1 cellular context compared by ENCODE assay signal in genomic region chr15:64460206-64460736, GRCh38.
TF ChIP-seq lines count a peak whose summit lies in the region.

Gene ZNF609 (plus strand): TSS chr15:64460578. CDS start chr15:64499420, 38,842 bp downstream.

TF ChIP-seq in HepG2, 621 proteins besides CTCF, POLR2A, EP300 and RAD21 (continued from another document and continues in another):
- TF ChIP-seq ZNF280D (CRISPR knock-in tag; IDR thresholded peaks at IDR 0.05) (peak; percentile 55; the same call in 1 of the 2 replicates), CBX5 (CRISPR knock-in tag; IDR thresholded peaks at IDR 0.05; ENCODE audit: borderline replicate concordance) (peak; percentile 89; the same call in 1 of the 2 replicates), THAP8 (CRISPR knock-in tag; IDR thresholded peaks at IDR 0.05; ENCODE audit: borderline replicate concordance) (no peak), ZBTB38 (CRISPR knock-in tag; IDR thresholded peaks at IDR 0.05) (peak; percentile 39; the same call in 1 of the 2 replicates), CERS6 (CRISPR knock-in tag; IDR thresholded peaks at IDR 0.05) (no peak), FOXP1 (IDR thresholded peaks at IDR 0.05) (no peak), FOXP1 (CRISPR knock-in tag; IDR thresholded peaks at IDR 0.05) (no peak), GATAD1 (CRISPR knock-in tag; IDR thresholded peaks at IDR 0.05) (peak; percentile 66), ZFP62 (CRISPR knock-in tag; IDR thresholded peaks at IDR 0.05) (no peak), ZNF10 (CRISPR knock-in tag; IDR thresholded peaks at IDR 0.05; ENCODE audit: borderline replicate concordance, low read depth) (no peak), RXRA (CRISPR knock-in tag; IDR thresholded peaks at IDR 0.05) (peak; percentile 76), GMEB1 (CRISPR knock-in tag; IDR thresholded peaks at IDR 0.05; ENCODE audit: borderline replicate concordance) (no peak), ZNF354B (CRISPR knock-in tag; IDR thresholded peaks at IDR 0.05) (no peak), HNRNPK (IDR thresholded peaks at IDR 0.05; ENCODE audit: low read depth, low read length, poor library complexity, severe bottlenecking) (peak; percentile 28), HOXA7 (CRISPR knock-in tag; IDR thresholded peaks at IDR 0.05) (no peak), IRX3 (CRISPR knock-in tag; IDR thresholded peaks at IDR 0.05; ENCODE audit: borderline replicate concordance, low read depth) (no peak), ZNF432 (CRISPR knock-in tag; IDR thresholded peaks at IDR 0.05; ENCODE audit: borderline replicate concordance) (no peak), HOXA9 (CRISPR knock-in tag; IDR thresholded peaks at IDR 0.05; ENCODE audit: borderline replicate concordance) (no peak), ZNF780A (CRISPR knock-in tag; IDR thresholded peaks at IDR 0.05) (no peak), PHF5A (CRISPR knock-in tag; IDR thresholded peaks at IDR 0.05; ENCODE audit: low read depth, unreplicated experiment) (peak; percentile 91), ASH2L (IDR thresholded peaks at IDR 0.05; ENCODE audit: insufficient read length, low read depth, low read length) (peak; percentile 58), HNF4G (IDR thresholded peaks at IDR 0.05; ENCODE audit: borderline replicate concordance, low read depth, low read length) (no peak; the same call in 1 of the 2 replicates), HNF4G (CRISPR knock-in tag; IDR thresholded peaks at IDR 0.05; ENCODE audit: borderline replicate concordance, low read depth) (no peak), ZGPAT (CRISPR knock-in tag; IDR thresholded peaks at IDR 0.05) (peak; percentile 67), MAX (IDR thresholded peaks at IDR 0.05) (peak; percentile 61), ZNF775 (CRISPR knock-in tag; IDR thresholded peaks at IDR 0.05; ENCODE audit: borderline replicate concordance) (no peak), ZBTB33 (CRISPR knock-in tag; IDR thresholded peaks at IDR 0.05) (peak; percentile 45; the same call in 1 of the 2 replicates), CREB3 (CRISPR knock-in tag; IDR thresholded peaks at IDR 0.05) (no peak), ZNF891 (CRISPR knock-in tag; IDR thresholded peaks at IDR 0.05) (peak; percentile 60; the same call in 1 of the 2 replicates), DNMT1 (CRISPR knock-in tag; IDR thresholded peaks at IDR 0.05) (no peak), DRAP1 (CRISPR knock-in tag; IDR thresholded peaks at IDR 0.05) (peak; percentile 31; the same call in 1 of the 2 replicates), SIX4 (CRISPR knock-in tag; IDR thresholded peaks at IDR 0.05) (0 out of 2 replicates have a peak, but pooled peaks have one; percentile 40), TAF15 (IDR thresholded peaks at IDR 0.05; ENCODE audit: low read depth, low read length, poor library complexity, severe bottlenecking) (no peak), KMT2A (CRISPR knock-in tag; IDR thresholded peaks at IDR 0.05) (peak; percentile 86), SYNCRIP (IDR thresholded peaks at IDR 0.05; ENCODE audit: insufficient read depth, low read depth, low read length) (no peak), ARID2 (CRISPR knock-in tag; IDR thresholded peaks at IDR 0.05; ENCODE audit: borderline replicate concordance) (no peak), ZBTB44 (CRISPR knock-in tag; IDR thresholded peaks at IDR 0.05) (no peak), GLMP (CRISPR knock-in tag; IDR thresholded peaks at IDR 0.05; ENCODE audit: borderline replicate concordance) (no peak), BHLHE40 (IDR thresholded peaks at IDR 0.05; ENCODE audit: low read length) (0 out of 2 replicates have a peak, but pooled peaks have one; percentile 23), ELF3 (CRISPR knock-in tag; IDR thresholded peaks at IDR 0.05) (peak; percentile 87), CREB1 (IDR thresholded peaks at IDR 0.05) (no peak), CREB1 (CRISPR knock-in tag; IDR thresholded peaks at IDR 0.05) (no peak), ZBTB46 (CRISPR knock-in tag; IDR thresholded peaks at IDR 0.05; ENCODE audit: borderline replicate concordance) (no peak), TP53 (CRISPR knock-in tag; conservative IDR thresholded peaks at IDR 0.05) (no peak), GLI4 (CRISPR knock-in tag; IDR thresholded peaks at IDR 0.05; ENCODE audit: borderline replicate concordance) (no peak), ZNF460 (CRISPR knock-in tag; IDR thresholded peaks at IDR 0.05; ENCODE audit: borderline replicate concordance) (no peak), ZNF790 (CRISPR knock-in tag; IDR thresholded peaks at IDR 0.05; ENCODE audit: borderline replicate concordance) (0 out of 2 replicates have a peak, but pooled peaks have one; percentile 52), ZNF879 (CRISPR knock-in tag; IDR thresholded peaks at IDR 0.05) (no peak), NCOA2 (CRISPR knock-in tag; IDR thresholded peaks at IDR 0.05) (peak; percentile 34; the same call in 1 of the 2 replicates), ZNF20 (CRISPR knock-in tag; IDR thresholded peaks at IDR 0.05) (0 out of 2 replicates have a peak, but pooled peaks have one; percentile 29), SP2 (CRISPR knock-in tag; IDR thresholded peaks at IDR 0.05) (no peak), MYNN (CRISPR knock-in tag; IDR thresholded peaks at IDR 0.05; ENCODE audit: low read depth) (no peak)
